28 cellular contexts compared by ENCODE assay signal in genomic region chr4:54254915-54255246, GRCh38. TPM values are rescaled to one million over a fixed set of nuclear protein-coding genes. Genes with fewer than 3 reads are reported as not detected.
DNase-seq lines count a peak whose midpoint lies in the region; ATAC-seq and TF ChIP-seq lines count a peak whose summit lies in the region.
"Had no signal": no experiment of that assay in that cellular context is flagged by ENCODE, and none has a peak within 500 bp of the region (broad histone marks: within the 10 kb centered on the region; RNA-seq: fewer than 3 reads in every experiment).

No MANE protein-coding gene starts in this region.

- TF ChIP-seq CTCF in AG04450 (IDR thresholded peaks at IDR 0.05; ENCODE audit: low read depth, low read length) (no peak), IMR-90 (conservative IDR thresholded peaks at IDR 0.05; ENCODE audit: low read depth, low read length) (no peak), left lung (IDR thresholded peaks at IDR 0.05) (no peak)

- CTCF ChIA-PET in AG04450 (lab: Charles Lee), result interaction anchor here (1.4 kb wide), 1 partner anchor 1239 kb away, joined by 3 read pairs; no protein-coding TSS in a partner anchor
- CTCF ChIA-PET in IMR-90 (lab: Yijun Ruan, JAX), result no interaction called here

- ATAC-seq in IMR-90 (ENCODE audit: low read depth) (peak; percentile 6; the same call in 1 of the 2 replicates), left lung (peak; percentile 26), HG03025 (IDR thresholded peaks at IDR 0.05; ENCODE audit: low FRiP score, unreplicated experiment) (no peak)
- no peak for ATAC-seq in activated naive CD8-positive, alpha-beta T cell treated with anti-CD3 and anti-CD28 coated beads, Interleukin-2, amount 50 U/mL, for 24 hours
- ATAC-seq: activated CD4-positive, alpha-beta T cell treated with anti-CD3 and anti-CD28 coated beads for 36 hours; activated CD8-positive, alpha-beta T cell treated with anti-CD3 and anti-CD28 coated beads, Interleukin-2, amount 10 ng/mL, durations not matched to agents 7 days and 5 days; left colon had no signal

- peaks cover 27% of the 10 kb centered on the region for H3K36me3 ChIP-seq in IMR-90 (ENCODE audit: control insufficient read depth, insufficient read depth, low read length)
- H3K36me3 ChIP-seq in left lung, result no peaks in the 10 kb centered on the region
- H3K36me3 ChIP-seq: BLaER1, spleen, upper lobe of left lung had no signal

- H3K36me3 Mint-ChIP-seq in activated naive CD8-positive, alpha-beta T cell treated with anti-CD3 and anti-CD28 coated beads, Interleukin-2, amount 50 U/mL, for 24 hours (ENCODE audit: low read depth), result no peaks in the 10 kb centered on the region
- H3K36me3 Mint-ChIP-seq: activated naive CD8-positive, alpha-beta T cell treated with anti-CD3 and anti-CD28 coated beads for 36 hours; mesothelial cell of epicardium had no signal

- no peak overlapping the region for H4K5ac ChIP-seq in IMR-90 (ENCODE audit: low read depth, low read length)

- H4K91ac ChIP-seq in IMR-90 (ENCODE audit: insufficient read depth, low read depth, low read length), result no peak overlapping the region

- no peak overlapping the region for H3K9ac ChIP-seq in IMR-90 (ENCODE audit: low read depth, low read length)
- H3K9ac ChIP-seq: BLaER1 had no signal

- no peaks in the 10 kb centered on the region for H3K27me3 Mint-ChIP-seq in activated naive CD8-positive, alpha-beta T cell treated with anti-CD3 and anti-CD28 coated beads, Interleukin-2, amount 50 U/mL, for 24 hours

- no CpG with 5 or more reads among the region's 4 CpGs for WGBS in IMR-90 (ENCODE audit: extremely low coverage in 2 of 2, insufficient read length in 1 of 2), 2 experiments

- H3K27me3 ChIP-seq in AG04450 (ENCODE audit: control insufficient read depth, insufficient read depth, low read length), result no peaks in the 10 kb centered on the region
- no peaks in the 10 kb centered on the region for H3K27me3 ChIP-seq in IMR-90 (ENCODE audit: control insufficient read depth, insufficient read depth, low read length)
- H3K27me3 ChIP-seq in left lung, result no peaks in the 10 kb centered on the region
- H3K27me3 ChIP-seq: BLaER1, spleen, upper lobe of left lung had no signal

- peaks cover 18% of the 10 kb centered on the region for H3K4me1 ChIP-seq in IMR-90 (ENCODE audit: control insufficient read depth, insufficient read depth, low read length)
- H3K4me1 ChIP-seq in left lung, result no peaks in the 10 kb centered on the region
- H3K4me1 ChIP-seq: BLaER1, upper lobe of left lung had no signal

- peaks cover 18% of the 10 kb centered on the region for H3K9me1 ChIP-seq in IMR-90 (ENCODE audit: insufficient read depth, low read length)

- H3K18ac ChIP-seq in IMR-90 (ENCODE audit: low read depth, low read length), result no peak overlapping the region

- H3K9me3 ChIP-seq in AG04450 (ENCODE audit: control insufficient read depth, insufficient read depth, low read length) (no peaks in the 10 kb centered on the region), IMR-90 (ENCODE audit: control insufficient read depth, insufficient read depth, low read length) (no peaks in the 10 kb centered on the region), left lung (peaks cover 0 to 13% of the 10 kb centered on the region in 2 donors)

- H2BK120ac ChIP-seq in IMR-90 (ENCODE audit: low read depth, low read length), result no peak overlapping the region

- H3K56ac ChIP-seq in IMR-90 (ENCODE audit: extremely low read depth, insufficient read depth, low read length), result no peak overlapping the region

- H3K4me1 Mint-ChIP-seq in activated naive CD8-positive, alpha-beta T cell treated with anti-CD3 and anti-CD28 coated beads, Interleukin-2, amount 50 U/mL, for 24 hours, result no peaks in the 10 kb centered on the region
- H3K4me1 Mint-ChIP-seq: activated CD4-positive, alpha-beta T cell treated with anti-CD3 and anti-CD28 coated beads for 36 hours; activated naive CD8-positive, alpha-beta T cell treated with anti-CD3 and anti-CD28 coated beads for 36 hours; naive B cell had no signal

- H3K4ac ChIP-seq in IMR-90 (ENCODE audit: low read depth, low read length), result no peak overlapping the region

- H2BK5ac ChIP-seq in IMR-90 (ENCODE audit: low read depth, low read length, poor library complexity, severe bottlenecking), result no peak overlapping the region

- in situ Hi-C loops in IMR-90 (cut with MboI; ENCODE audit: low sequenced_read_pairs), result no loop called here

- H2AFZ ChIP-seq in IMR-90 (replicated peaks; ENCODE audit: low read length, poor library complexity), result no peak overlapping the region

- TF ChIP-seq POLR2A in IMR-90 (IDR thresholded peaks at IDR 0.05; ENCODE audit: low read depth, low read length), result no peak

- H3K27ac ChIP-seq in AG04450 (ENCODE audit: low read depth, low read length) (peak overlapping the region; percentile 24), IMR-90 (ENCODE audit: insufficient read depth, low read length) (peak overlapping the region; percentile 61; the same call in 1 of the 2 replicates), left lung (no peak overlapping the region)
- H3K27ac ChIP-seq: BLaER1, upper lobe of left lung had no signal

- intact Hi-C loops in IMR-90 (cut with micrococcal nuclease) (no loop called here), left lung (cut with DNase I) (no loop called here)

- H2BK20ac ChIP-seq in IMR-90 (ENCODE audit: low read depth, low read length), result no peak overlapping the region

- no peak overlapping the region for H3K14ac ChIP-seq in IMR-90 (replicated peaks; ENCODE audit: low read depth, low read length)

- H3K27ac Mint-ChIP-seq in activated naive CD8-positive, alpha-beta T cell treated with anti-CD3 and anti-CD28 coated beads, Interleukin-2, amount 50 U/mL, for 24 hours, result no peak overlapping the region
- H3K27ac Mint-ChIP-seq: activated CD4-positive, alpha-beta T cell treated with anti-CD3 and anti-CD28 coated beads for 36 hours; activated CD8-positive, alpha-beta T cell treated with anti-CD3 and anti-CD28 coated beads, Interleukin-2, amount 10 ng/mL, durations not matched to agents 7 days and 5 days; activated naive CD8-positive, alpha-beta T cell treated with anti-CD3 and anti-CD28 coated beads for 36 hours; mesothelial cell of epicardium had no signal

- no peaks in the 10 kb centered on the region for H3K9me3 Mint-ChIP-seq in activated naive CD8-positive, alpha-beta T cell treated with anti-CD3 and anti-CD28 coated beads, Interleukin-2, amount 50 U/mL, for 24 hours
- H3K9me3 Mint-ChIP-seq: activated naive CD8-positive, alpha-beta T cell treated with anti-CD3 and anti-CD28 coated beads for 36 hours had no signal

- no peak overlapping the region for H3K4me3 Mint-ChIP-seq in activated naive CD8-positive, alpha-beta T cell treated with anti-CD3 and anti-CD28 coated beads, Interleukin-2, amount 50 U/mL, for 24 hours
- H3K4me3 Mint-ChIP-seq: activated CD4-positive, alpha-beta T cell treated with anti-CD3 and anti-CD28 coated beads for 36 hours; activated CD8-positive, alpha-beta T cell treated with anti-CD3 and anti-CD28 coated beads, Interleukin-2, amount 10 ng/mL, durations not matched to agents 7 days and 5 days; activated naive CD8-positive, alpha-beta T cell treated with anti-CD3 and anti-CD28 coated beads for 36 hours; mesothelial cell of epicardium; naive B cell had no signal

- no peak for DNase-seq in AG04450 (ENCODE audit: low read depth, low spot score)
- no peak for DNase-seq in IMR-90
- DNase-seq in fibroblast of gingiva (ENCODE audit: low read depth), result peak; percentile 81
- DNase-seq in left lung, result no peak
- no peak for DNase-seq in activated naive CD8-positive, alpha-beta T cell treated with anti-CD3 and anti-CD28 coated beads, Interleukin-2, amount 50 U/mL, for 24 hours
- no peak for DNase-seq in H4 (ENCODE audit: low spot score)
- no peak for DNase-seq in SIG-M5 (lab: John Stamatoyannopoulos, UW)
- DNase-seq: ACHN; activated CD4-positive, alpha-beta T cell treated with anti-CD3 and anti-CD28 coated beads for 36 hours; activated CD8-positive, alpha-beta T cell treated with anti-CD3 and anti-CD28 coated beads, Interleukin-2, amount 10 ng/mL, durations not matched to agents 7 days and 5 days; activated naive CD8-positive, alpha-beta T cell treated with anti-CD3 and anti-CD28 coated beads for 36 hours; cerebellar nuclear complex; DMS153; foreskin melanocyte; hippocampal formation; KBM-7; left colon; naive B cell; NCI-H1417; NCI-H2081 treated with DMSO at 0.1 percent for 48 hours; NCI-H82; occipital lobe; spleen had no signal

- H4K20me1 ChIP-seq in IMR-90 (ENCODE audit: insufficient read depth, low read length), result peaks cover 89% of the 10 kb centered on the region
- H4K20me1 ChIP-seq: BLaER1 had no signal

- dilution Hi-C loops in IMR-90 (cut with HindIII; ENCODE audit: low sequenced_read_pairs, unreplicated experiment), result no loop called here

- no peak overlapping the region for H2BK15ac ChIP-seq in IMR-90 (ENCODE audit: low read depth, low read length)

- POLR2A ChIA-PET in AG04450 (lab: Yijun Ruan, JAX), result no interaction called here
- POLR2A ChIA-PET in IMR-90 (lab: Charles Lee; ENCODE audit: unreplicated experiment), result no interaction called here

- H3K23ac ChIP-seq in IMR-90 (ENCODE audit: low read depth, low read length), result 0 out of 2 replicates have a peak overlapping the region, but pooled peaks have one; percentile 1

- peaks cover 24 to 71% of the 10 kb centered on the region in 2 experiments for H3K79me1 ChIP-seq in IMR-90 (ENCODE audit: low read depth in 1 of 2, low read length in 2 of 2)

- no peak overlapping the region for H2AK5ac ChIP-seq in IMR-90 (ENCODE audit: low read depth, low read length)

- no peak for TF ChIP-seq RAD21 in IMR-90 (IDR thresholded peaks at IDR 0.05; ENCODE audit: low read length)

- BruUV-seq in IMR-90 (replicated peaks; lab: Mats Ljungman, UMichigan), result no TSS peak

- no peak overlapping the region for H3K4me3 ChIP-seq in AG04450 (ENCODE audit: low read depth, low read length)
- H3K4me3 ChIP-seq in IMR-90 (ENCODE audit: insufficient read depth, low read depth, low read length), result no peak overlapping the region
- no peak overlapping the region for H3K4me3 ChIP-seq in left lung
- H3K4me3 ChIP-seq: BLaER1, spleen, upper lobe of left lung had no signal

- no peak overlapping the region for H2AK9ac ChIP-seq in IMR-90 (replicated peaks; ENCODE audit: low read depth, low read length, poor library complexity)

- H4K8ac ChIP-seq in IMR-90 (ENCODE audit: low read depth in 2 of 2, low read length in 2 of 2), result no peak overlapping the region

- H3K4me2 ChIP-seq in IMR-90 (ENCODE audit: low read depth, low read length), result peak overlapping the region; percentile 29; the same call in 1 of the 2 replicates
- H3K4me2 ChIP-seq: BLaER1 had no signal

RNA-seq across cellular contexts. Expression of gene PDGFRA, which starts 25.8 kb away (rescaled TPM):
- polyA plus RNA-seq in AG04450 (2011; rRNA removed) (380 and 464 TPM in 2 replicates), IMR-90 (2012; rRNA removed) (50.0 and 60.8 TPM in 2 replicates)
- 547 and 747 TPM in 2 replicates for polyA minus RNA-seq in AG04450 (2011; rRNA and poly(A)+ RNA removed)
- total RNA-seq in IMR-90 (2012; rRNA removed) (157 and 168 TPM in 2 replicates), left lung (100 to 1,000 TPM in 1 of 2 donors, 10 to 100 TPM in 1; 50.3 to 104 TPM)
- 17.1 and 26.5 TPM in 2 replicates for polyA plus RNA-seq in IMR-90 (2012; cell fraction: cytosol; rRNA removed)
- polyA plus RNA-seq in IMR-90 (2012; cell fraction: nucleus; rRNA removed; ENCODE audit: low replicate concordance), result 16.4 and 107 TPM in 2 replicates
- 7.6 and 13.9 TPM in 2 replicates for total RNA-seq in H4 (2014; rRNA removed; shearing (Covaris generic))
- total RNA-seq: activated CD4-positive, alpha-beta T cell treated with anti-CD3 and anti-CD28 coated beads for 36 hours; activated CD8-positive, alpha-beta T cell treated with anti-CD3 and anti-CD28 coated beads, Interleukin-2, amount 10 ng/mL, durations not matched to agents 7 days and 5 days; activated naive CD8-positive, alpha-beta T cell treated with anti-CD3 and anti-CD28 coated beads for 36 hours; MCF 10A had no signal

Comparison
In these comparisons a context has a peak if more than half of its experiments do, and no peak if none do; other contexts are left out.
1. H3K27ac ChIP-seq: peak in AG04450 (single experiment) and IMR-90 (single experiment); none in left lung (0 of 2).
2. ATAC-seq: peak in IMR-90 (single experiment) and left lung (single experiment); none in activated naive CD8-positive, alpha-beta T cell treated with anti-CD3 and anti-CD28 coated beads, Interleukin-2, amount 50 U/mL, for 24 hours (single experiment) and HG03025 (single experiment).